ENCODE assay signal across 20 cellular contexts in genomic region chr4:23323436-23323835, GRCh38.
DNase-seq lines count a peak whose midpoint lies in the region; ATAC-seq and TF ChIP-seq lines count a peak whose summit lies in the region.
"Had no signal": no experiment of that assay in that cellular context is flagged by ENCODE, and none has a peak within 500 bp of the region (broad histone marks: within the 10 kb centered on the region; RNA-seq: fewer than 3 reads in every experiment).

No MANE protein-coding gene starts in this region.

- CTCF ChIA-PET in OCI-LY7 (lab: Charles Lee; ENCODE audit: unreplicated experiment) = no interaction called here

- H3K9me2 ChIP-seq in OCI-LY7 (ENCODE audit: insufficient read depth, low read length) = no peaks in the 10 kb centered on the region

- DNase-seq in HT1080 (ENCODE audit: low read depth) = peak; percentile 7
- no peak for DNase-seq in OCI-LY7 (ENCODE audit: low spot score)
- DNase-seq in myocyte (ENCODE audit: low read depth) = peak; percentile 62
- DNase-seq in activated gamma-delta T cell treated with Interleukin-2 at 50 U/mL for 16 hours = no peak
- no peak for DNase-seq in posterior vena cava (ENCODE audit: low spot score)
- no peak for DNase-seq in effector CD8-positive, alpha-beta T cell (lab: John Stamatoyannopoulos, UW)
- DNase-seq: 8988T; ACHN; BE2C; CD4-positive, alpha-beta T cell; CD8-positive, alpha-beta memory T cell; DMS 273 treated with DMSO at 0.1 percent for 48 hours; DMS79; GF-D8; GOT3; HFFc6 had no signal

- POLR2A ChIA-PET in OCI-LY7 (lab: Charles Lee) = interaction anchor here (1.3 to 2.1 kb wide), 2 partner anchors 9 to 14 kb away, joined by 3 to 7 read pairs; no protein-coding TSS in a partner anchor

- peak overlapping the region; percentile 79; the same call in 1 of the 2 replicates for H2AFZ ChIP-seq in OCI-LY7 (ENCODE audit: low read length)

- no peaks in the 10 kb centered on the region for H3K36me3 ChIP-seq in OCI-LY7 (ENCODE audit: insufficient read depth, low read length)
- H3K36me3 ChIP-seq: BE2C; BLaER1 treated with 17β-estradiol and CSF1 and Interleukin-3, amounts not matched to agents 10 nM and 100 nM; HAP-1 had no signal

- H3K4me3 ChIP-seq in OCI-LY7 (ENCODE audit: low read depth, low read length, poor library complexity, severe bottlenecking) = no peak overlapping the region
- H3K4me3 ChIP-seq: A549; BLaER1 treated with 17β-estradiol and CSF1 and Interleukin-3, amounts not matched to agents 10 nM and 100 nM; HAP-1 had no signal

- H3K4me2 ChIP-seq in OCI-LY7 (ENCODE audit: low read length) = no peak overlapping the region
- H3K4me2 ChIP-seq: A549 had no signal

- H3K4me1 ChIP-seq in OCI-LY7 (ENCODE audit: insufficient read depth, low read length, poor library complexity, severe bottlenecking) = peaks cover 6% of the 10 kb centered on the region
- H3K4me1 ChIP-seq: A549, BE2C, HAP-1 had no signal

- ATAC-seq in GM19467 (IDR thresholded peaks at IDR 0.05; ENCODE audit: unreplicated experiment) = no peak
- ATAC-seq: A549 had no signal

- BruUV-seq in OCI-LY7 (replicated peaks; lab: Mats Ljungman, UMichigan) = no TSS peak

- no peak for TF ChIP-seq CTCF in OCI-LY7 (conservative IDR thresholded peaks at IDR 0.05; ENCODE audit: low read length)

- no peaks in the 10 kb centered on the region for H4K20me1 ChIP-seq in OCI-LY7 (ENCODE audit: insufficient read depth, low read length)
- H4K20me1 ChIP-seq: BLaER1 treated with 17β-estradiol and CSF1 and Interleukin-3, amounts not matched to agents 10 nM and 100 nM had no signal

- H3K9me3 ChIP-seq in OCI-LY7 (ENCODE audit: low read length) = peaks cover 3% of the 10 kb centered on the region; the same call in 1 of the 2 replicates
- H3K9me3 ChIP-seq: A549; BE2C; BLaER1 treated with 17β-estradiol and CSF1 and Interleukin-3, amounts not matched to agents 10 nM and 100 nM; HAP-1 had no signal

- intact Hi-C loops in OCI-LY7 (cut with micrococcal nuclease; ENCODE audit: unreplicated experiment) = no loop called here
- intact Hi-C loops in posterior vena cava (cut with DNase I) = no loop called here

- no peak overlapping the region for H3K27ac ChIP-seq in OCI-LY7 (ENCODE audit: low read depth, low read length, poor library complexity, severe bottlenecking)
- H3K27ac ChIP-seq: A549; BLaER1 treated with 17β-estradiol and CSF1 and Interleukin-3, amounts not matched to agents 10 nM and 100 nM had no signal

- no peaks in the 10 kb centered on the region for H3K79me2 ChIP-seq in OCI-LY7 (ENCODE audit: insufficient read depth, low read depth, low read length)

Comparison
In these comparisons a context has a peak if more than half of its experiments do, and no peak if none do; other contexts are left out.
1. DNase-seq: peak in HT1080 (single experiment) and myocyte (single experiment); none in OCI-LY7 (single experiment), activated gamma-delta T cell treated with Interleukin-2 at 50 U/mL for 16 hours (single experiment), posterior vena cava (single experiment) and effector CD8-positive, alpha-beta T cell (single experiment).